8 cellular contexts compared by ENCODE assay signal in genomic region chr1:108590947-108591346, GRCh38. TPM values are rescaled to one million over a fixed set of nuclear protein-coding genes. Genes with fewer than 3 reads are reported as not detected.
DNase-seq lines count a peak whose midpoint lies in the region; ATAC-seq, FAIRE-seq and TF ChIP-seq lines count a peak whose summit lies in the region.

No MANE protein-coding gene starts in this region.

- no peak overlapping the region for H3K4me3 ChIP-seq in parathyroid adenoma (ENCODE audit: low read depth, low read length)

- no peak overlapping the region for H3K9ac ChIP-seq in parathyroid adenoma

- no peaks in the 10 kb centered on the region for H3K4me1 ChIP-seq in parathyroid adenoma

- H3K9me3 Mint-ChIP-seq in glutamatergic neuron (ENCODE audit: unreplicated experiment): peaks cover 2% of the 10 kb centered on the region

- no peak for TF ChIP-seq CTCF in parathyroid adenoma (IDR thresholded peaks at IDR 0.05)
- TF ChIP-seq CTCF in glutamatergic neuron (IDR thresholded peaks at IDR 0.05; ENCODE audit: partially characterized antibody, unreplicated experiment): no peak

- H3K4me3 Mint-ChIP-seq in glutamatergic neuron (ENCODE audit: unreplicated experiment): no peak overlapping the region

- peaks cover 4% of the 10 kb centered on the region for H3K79me2 ChIP-seq in parathyroid adenoma

- H2AFZ ChIP-seq in parathyroid adenoma: no peak overlapping the region

- peaks cover 7% of the 10 kb centered on the region for H3K27me3 Mint-ChIP-seq in glutamatergic neuron (ENCODE audit: unreplicated experiment)

- no peaks in the 10 kb centered on the region for H3K36me3 Mint-ChIP-seq in glutamatergic neuron (ENCODE audit: unreplicated experiment)

- H3K27ac Mint-ChIP-seq in glutamatergic neuron (ENCODE audit: unreplicated experiment): no peak overlapping the region

- ATAC-seq in esophagus mucosa: peak; percentile 42

- no peak overlapping the region for H3K4me2 ChIP-seq in parathyroid adenoma (ENCODE audit: low read length)

- H3K27me3 ChIP-seq in parathyroid adenoma (ENCODE audit: control insufficient read depth, insufficient read depth, low read length): no peaks in the 10 kb centered on the region

- no peaks in the 10 kb centered on the region for H3K9me3 ChIP-seq in parathyroid adenoma (ENCODE audit: control insufficient read depth, low read length)

- peak; percentile 75 for DNase-seq in Daoy (ENCODE audit: low read depth)
- peak; percentile 84 for DNase-seq in RCC 7860 (ENCODE audit: low spot score)
- DNase-seq in NCI-H2029 treated with DMSO at 0.1 percent for 48 hours (lab: John Stamatoyannopoulos, UW): no peak
- no peak for DNase-seq in glutamatergic neuron
- no peak for DNase-seq in NCI-H1417 treated with DMSO at 0.1 percent for 48 hours (lab: John Stamatoyannopoulos, UW)
- DNase-seq in NCI-H1694 treated with DMSO at 0.1 percent for 48 hours (lab: John Stamatoyannopoulos, UW): no peak

- H3K27ac ChIP-seq in parathyroid adenoma: peak overlapping the region; percentile 51

- no peaks in the 10 kb centered on the region for H3K36me3 ChIP-seq in parathyroid adenoma (ENCODE audit: control insufficient read depth, insufficient read depth, low read length)

- FAIRE-seq in RCC 7860 (lab: Jason Lieb, UNC): peak; percentile 42

- peaks cover 28% of the 10 kb centered on the region for H3K4me1 Mint-ChIP-seq in glutamatergic neuron (ENCODE audit: low read depth, unreplicated experiment)

RNA-seq across cellular contexts. Expression of gene EEIG2, which starts 31.0 kb away (rescaled TPM):
- 13.4 and 14.2 TPM in 2 replicates for total RNA-seq in Daoy (2014; rRNA removed; shearing (Covaris generic))
- total RNA-seq in esophagus mucosa (3.4 TPM), glutamatergic neuron (ENCODE audit: unreplicated experiment) (93.1 TPM)

Comparison
In these comparisons a context has a peak if more than half of its experiments do, and no peak if none do; other contexts are left out.
1. DNase-seq: peak in Daoy (single experiment) and RCC 7860 (single experiment); none in NCI-H2029 treated with DMSO at 0.1 percent for 48 hours (single experiment), glutamatergic neuron (single experiment), NCI-H1417 treated with DMSO at 0.1 percent for 48 hours (single experiment) and NCI-H1694 treated with DMSO at 0.1 percent for 48 hours (single experiment).